Comparison of ENCODE assay signal across 29 cellular contexts in genomic region chr16:71500964-71501363, GRCh38. TPM values are rescaled to one million over a fixed set of nuclear protein-coding genes. Genes with fewer than 3 reads are reported as not detected.
A peak's percentile ranks its signal among the peaks of the same experiment; 100 is the strongest.
DNase-seq lines count a peak whose midpoint lies in the region; ATAC-seq and TF ChIP-seq lines count a peak whose summit lies in the region.
"Had no signal": no experiment of that assay in that cellular context is flagged by ENCODE, and none has a peak within 500 bp of the region (broad histone marks: within the 10 kb centered on the region; RNA-seq: fewer than 3 reads in every experiment).

No MANE protein-coding gene starts in this region.

- H3K27ac ChIP-seq in HCT116 (ENCODE audit: low read depth, low read length) (no peak overlapping the region), RWPE2 (ENCODE audit: poor library complexity, severe bottlenecking) (no peak overlapping the region), foreskin keratinocyte (no peak overlapping the region)

- H3K27me3 ChIP-seq in HCT116 (ENCODE audit: insufficient read depth, low read length) (no peaks in the 10 kb centered on the region), RWPE2 (ENCODE audit: insufficient read depth, poor library complexity, severe bottlenecking) (no peaks in the 10 kb centered on the region), foreskin keratinocyte (no peaks in the 10 kb centered on the region)

- ATAC-seq in HCT116 (no peak), RWPE2 (ENCODE audit: low read depth) (0 out of 3 replicates have a peak, but pooled peaks have one; percentile 51), foreskin keratinocyte (no peak)
- ATAC-seq: PC-3, T-cell had no signal

- no peak overlapping the region for H2AFZ ChIP-seq in HCT116 (ENCODE audit: low read depth, low read length, poor library complexity, severe bottlenecking)

- BruUV-seq in HCT116 (replicated peaks; lab: Mats Ljungman, UMichigan) = no TSS peak

- 0 out of 2 replicates have a peak, but pooled peaks cover 3% of the 10 kb centered on the region for H4K20me1 ChIP-seq in HCT116 (ENCODE audit: insufficient read depth)

- CTCF ChIA-PET in HCT116 (lab: Charles Lee) = interaction anchor here (0.8 to 5.7 kb wide), 7 partner anchors 17 to 461 kb away, joined by 3 to 74 read pairs (median 4); partner anchors contain the start of gene CHST4

- POLR2A ChIA-PET in HCT116 (lab: Charles Lee) = interaction anchor here (0.8 kb wide), 1 partner anchor 94 kb away, joined by 3 read pairs; no protein-coding TSS in a partner anchor

- 0 out of 2 replicates have a peak, but pooled peaks have one; percentile 3 for TF ChIP-seq RAD21 in HCT116 (IDR thresholded peaks at IDR 0.05; ENCODE audit: low read depth)

- H3K9me3 ChIP-seq in HCT116 (ENCODE audit: control insufficient read depth in 1 of 2, insufficient read depth in 1 of 2, low read depth in 1 of 2, low read length in 2 of 2) (no peaks in the 10 kb centered on the region), RWPE2 (ENCODE audit: severe bottlenecking) (no peaks in the 10 kb centered on the region)
- H3K9me3 ChIP-seq: BE2C had no signal

- intact Hi-C loops in HCT116 (cut with micrococcal nuclease) = loop anchor here (5.0 kb wide), 1 partner anchor 111 kb away; no protein-coding TSS in a partner anchor

- no peak overlapping the region for H3K4me3 ChIP-seq in HCT116 (replicated peaks in 1 of 2; ENCODE audit: low read depth in 1 of 2, low read length in 2 of 2)
- no peak overlapping the region for H3K4me3 ChIP-seq in RWPE2 (ENCODE audit: severe bottlenecking)
- H3K4me3 ChIP-seq: K562 had no signal

- H3K9ac ChIP-seq in HCT116 (ENCODE audit: low read length) = no peak overlapping the region

- TF ChIP-seq CTCF in HCT116 (IDR thresholded peaks at IDR 0.05 in 2 of 3, conservative IDR thresholded peaks at IDR 0.05 in 1 of 3; ENCODE audit: borderline replicate concordance in 1 of 3, insufficient read depth in 1 of 3, low read depth in 2 of 3, low read length in 2 of 3) (peak in 1 of 3 experiments; percentile 15; a peak in 1 of 6 replicates), RWPE2 (IDR thresholded peaks at IDR 0.05; ENCODE audit: poor library complexity, severe bottlenecking) (no peak), foreskin keratinocyte (conservative IDR thresholded peaks at IDR 0.05) (peak; percentile 20)

- no peaks in the 10 kb centered on the region for H3K9me2 ChIP-seq in HCT116 (ENCODE audit: insufficient read depth)

- RAD21 ChIA-PET in HCT116 (lab: Charles Lee; ENCODE audit: low non-redundant PET in 1 of 2, low total read pairs in 2 of 2, uncharacterized antibody in 2 of 2, unreplicated experiment in 2 of 2) = interaction anchor here in 1 of 2 experiments (1.4 kb wide), 1 partner anchor 37 kb away, joined by 3 read pairs; no protein-coding TSS in a partner anchor

- H3K36me3 ChIP-seq in HCT116 (ENCODE audit: control insufficient read depth in 1 of 2, insufficient read depth in 2 of 2, low read length in 2 of 2) (no peaks in the 10 kb centered on the region), RWPE2 (ENCODE audit: low read depth) (no peaks in the 10 kb centered on the region)
- H3K36me3 ChIP-seq: BE2C had no signal

- H3K4me2 ChIP-seq in HCT116 (ENCODE audit: low read length) = no peak overlapping the region

- 0 out of 4 replicates have a peak, but pooled peaks cover 0 to 3% of the 10 kb centered on the region in 2 experiments for H3K4me1 ChIP-seq in HCT116 (ENCODE audit: control insufficient read depth in 1 of 2, insufficient read depth in 2 of 2, low read length in 2 of 2)
- H3K4me1 ChIP-seq in RWPE2 (ENCODE audit: insufficient read depth, poor library complexity, severe bottlenecking) = no peaks in the 10 kb centered on the region
- no peaks in the 10 kb centered on the region for H3K4me1 ChIP-seq in foreskin keratinocyte
- H3K4me1 ChIP-seq: BE2C had no signal

- H3K79me2 ChIP-seq in HCT116 (ENCODE audit: insufficient read depth, low read length) = no peaks in the 10 kb centered on the region

- TF ChIP-seq POLR2A in HCT116 (IDR thresholded peaks at IDR 0.05; ENCODE audit: borderline replicate concordance, extremely low read depth, insufficient read depth, insufficient read length) = no peak

- no peak for DNase-seq in HCT116 (ENCODE audit: low read depth, low spot score)
- DNase-seq in RWPE2 (ENCODE audit: low spot score) = no peak
- DNase-seq in foreskin keratinocyte = no peak
- no peak for DNase-seq in AG08395 (ENCODE audit: low spot score)
- DNase-seq in AML-193 (lab: John Stamatoyannopoulos, UW) = no peak
- DNase-seq: BE2C; CD8-positive, alpha-beta memory T cell; DMS 273 treated with DMSO at 0.1 percent for 48 hours; DMS79; EL; GDM1; HCEC 1CT; MV-4-11; NCI-H1105; NCI-H2029; NCI-H446; NCI-H82; NK-92 treated with Interleukin-12 subunit alpha and Interleukin-12 subunit beta, amount 100 ng/mL, for 24 hours; PC-3; RPMI8226; SHP77; T-cell had no signal

TF ChIP-seq in HCT116, 20 proteins besides CTCF, POLR2A, EP300 and RAD21:
- no peak for TF ChIP-seq ZFX (IDR thresholded peaks at IDR 0.05)
- TF ChIP-seq SIN3A (IDR thresholded peaks at IDR 0.05; ENCODE audit: low read depth) = no peak
- TF ChIP-seq ATF3 (IDR thresholded peaks at IDR 0.05) = no peak
- no peak for TF ChIP-seq ZBTB33 (IDR thresholded peaks at IDR 0.05; ENCODE audit: extremely low read depth, insufficient replicate concordance, low read length)
- TF ChIP-seq JUND (IDR thresholded peaks at IDR 0.05) = no peak
- TF ChIP-seq EGR1 (IDR thresholded peaks at IDR 0.05; ENCODE audit: low read depth) = no peak
- TF ChIP-seq EZH2phosphoT487 (IDR thresholded peaks at IDR 0.05; ENCODE audit: borderline replicate concordance) = no peak
- TF ChIP-seq EZH2 (IDR thresholded peaks at IDR 0.05) = no peak
- TF ChIP-seq POLR2AphosphoS5 (IDR thresholded peaks at IDR 0.05; ENCODE audit: low read depth, low read length) = no peak
- no peak for TF ChIP-seq MAX (IDR thresholded peaks at IDR 0.05)
- no peak for TF ChIP-seq YY1 (IDR thresholded peaks at IDR 0.05; ENCODE audit: extremely low read depth, insufficient replicate concordance, low read depth, low read length)
- no peak for TF ChIP-seq SP1 (IDR thresholded peaks at IDR 0.05; ENCODE audit: low read depth)
- TF ChIP-seq TCF7L2 (IDR thresholded peaks at IDR 0.05; ENCODE audit: borderline replicate concordance, extremely low read depth, insufficient read depth, insufficient read length) = no peak
- TF ChIP-seq CEBPB (IDR thresholded peaks at IDR 0.05; ENCODE audit: low read depth) = no peak
- TF ChIP-seq ELF1 (IDR thresholded peaks at IDR 0.05; ENCODE audit: borderline replicate concordance, low read depth) = no peak
- TF ChIP-seq ZNF274 (IDR thresholded peaks at IDR 0.05; ENCODE audit: low read depth, low read length) = no peak

RNA-seq across cellular contexts. Expression of gene ZNF19, which starts 11.8 kb away (rescaled TPM):
- 5.4 TPM for total RNA-seq in HCT116 (2021; ENCODE audit: unreplicated experiment)
- 1.6 and 1.9 TPM in 2 replicates for polyA plus RNA-seq in HCT116 (2012)
- 2.0 and 2.9 TPM in 2 replicates for total RNA-seq in foreskin keratinocyte
- polyA plus RNA-seq in foreskin keratinocyte = 0.82 and 1.1 TPM in 2 replicates

RNA-seq across cellular contexts. Expression of gene CHST4, which starts 25.3 kb away (rescaled TPM):
- total RNA-seq in HCT116 (2021; ENCODE audit: unreplicated experiment) (0.59 TPM), foreskin keratinocyte (0.11 TPM in 1 of 2 replicates, not detected in the other)
- polyA plus RNA-seq in HCT116 (2012) = 1.0 TPM in 2 replicates
- 0.08 TPM in 1 of 2 replicates, not detected in the other for polyA plus RNA-seq in foreskin keratinocyte
- total RNA-seq: A673; CD8-positive, alpha-beta memory T cell; PC-3; SK-MEL-5 had no signal
- polyA plus RNA-seq: CD14-positive monocyte; CD8-positive, alpha-beta memory T cell; K562 had no signal

RNA-seq across cellular contexts. Expression of gene ZNF23, which starts 38.9 kb away (rescaled TPM):
- total RNA-seq in HCT116 (2021; ENCODE audit: unreplicated experiment) (11.1 TPM), foreskin keratinocyte (6.7 and 7.5 TPM in 2 replicates)
- polyA plus RNA-seq in HCT116 (2012) = 7.8 and 9.6 TPM in 2 replicates
- 3.0 and 3.8 TPM in 2 replicates for polyA plus RNA-seq in foreskin keratinocyte

RNA-seq across cellular contexts. Expression of gene TLE7, which starts 59.1 kb away (rescaled TPM):
- total RNA-seq in HCT116 (2021; ENCODE audit: unreplicated experiment) (not detected), foreskin keratinocyte (not detected in 2 replicates)
- not detected in 2 replicates for polyA plus RNA-seq in HCT116 (2012)
- not detected in 2 replicates for polyA plus RNA-seq in foreskin keratinocyte
- total RNA-seq: A673; CD8-positive, alpha-beta memory T cell; H1; HT-29; K562; MCF 10A; PC-3; SK-MEL-5; T-cell had no signal
- polyA plus RNA-seq: CD14-positive monocyte; CD8-positive, alpha-beta memory T cell; K562 had no signal
